ENCODE assay signal across 18 cellular contexts in genomic region chr14:30982583-30982982, GRCh38.
"Had no signal": no experiment of that assay in that cellular context is flagged by ENCODE, and none has a peak within 500 bp of the region (broad histone marks: within the 10 kb centered on the region; RNA-seq: fewer than 3 reads in every experiment).

No MANE protein-coding gene starts in this region.

- H3K27me3 ChIP-seq: brain microvascular endothelial cell, neutrophil, transverse colon, vagina had no signal

- H3K4me1 ChIP-seq: parathyroid adenoma, vagina had no signal

- H3K9me3 Mint-ChIP-seq: central memory CD8-positive, alpha-beta T cell; natural killer cell had no signal

- H3K36me3 Mint-ChIP-seq: natural killer cell had no signal

- DNase-seq: activated CD4-positive, alpha-beta T cell treated with anti-CD3 and anti-CD28 coated beads, Interleukin-2, amount 50 U/mL, for 1 hour; activated naive CD4-positive, alpha-beta T cell; anterior cingulate cortex; brain microvascular endothelial cell; left ventricle myocardium inferior; mucosa of descending colon; natural killer cell; stimulated activated CD4-positive, alpha-beta T cell treated with anti-CD3 and anti-CD28 coated beads, Interleukin-15, amount 100 ng/mL, for 24 hours; stimulated activated CD4-positive, alpha-beta T cell treated with anti-CD3 and anti-CD28 coated beads, Interleukin-4, amount 100 ng/mL, for 24 hours; stimulated activated naive CD8-positive, alpha-beta T cell treated with anti-CD3 and anti-CD28 coated beads, Interleukin-15, Interleukin-2, amounts not matched to agents 100 U/mL and 50 U/mL, for 24 hours; T-helper 9 cell; transverse colon had no signal

- H3K27ac Mint-ChIP-seq: natural killer cell had no signal

- H3K4me3 ChIP-seq: coronary artery, left ventricle myocardium inferior, mucosa of descending colon, transverse colon, vagina had no signal

- H3K27me3 Mint-ChIP-seq: central memory CD8-positive, alpha-beta T cell had no signal

- ATAC-seq: esophagus mucosa; mucosa of descending colon; natural killer cell; stimulated activated naive CD8-positive, alpha-beta T cell treated with anti-CD3 and anti-CD28 coated beads, Interleukin-15, Interleukin-2, amounts not matched to agents 100 U/mL and 50 U/mL, for 24 hours had no signal

- H3K36me3 ChIP-seq: brain microvascular endothelial cell, left ventricle myocardium inferior, neutrophil, transverse colon, vagina had no signal

- H3K9me3 ChIP-seq: left ventricle myocardium inferior, mucosa of descending colon, neutrophil, transverse colon, vagina had no signal

- H3K27ac ChIP-seq: brain microvascular endothelial cell, coronary artery, left ventricle myocardium inferior, neutrophil, parathyroid adenoma, transverse colon, vagina had no signal

- H3K4me3 Mint-ChIP-seq: central memory CD8-positive, alpha-beta T cell; natural killer cell had no signal
